2 cellular contexts compared by ENCODE assay signal in genomic region chr9:136361047-136361756, GRCh38.
TF ChIP-seq lines count a peak whose summit lies in the region.

No MANE protein-coding gene starts in this region.

TF ChIP-seq in liver, 16 proteins besides CTCF, POLR2A, EP300 and RAD21:
- no peak for TF ChIP-seq SP1 (IDR thresholded peaks at IDR 0.05)
- TF ChIP-seq FOXA2 (IDR thresholded peaks at IDR 0.05), result no peak
- no peak for TF ChIP-seq REST (IDR thresholded peaks at IDR 0.05)
- TF ChIP-seq TAF1 (conservative IDR thresholded peaks at IDR 0.05), result no peak
- no peak for TF ChIP-seq FOXA1 (IDR thresholded peaks at IDR 0.05)
- no peak for TF ChIP-seq HNF4G (IDR thresholded peaks at IDR 0.05)
- no peak for TF ChIP-seq JUND (IDR thresholded peaks at IDR 0.05)

TF ChIP-seq in HepG2, 621 proteins besides CTCF, POLR2A, EP300 and RAD21:
- TF ChIP-seq RAD51 (IDR thresholded peaks at IDR 0.05; ENCODE audit: borderline replicate concordance) (no peak), ZBTB34 (CRISPR knock-in tag; IDR thresholded peaks at IDR 0.05) (no peak), TEAD3 (CRISPR knock-in tag; optimal IDR thresholded peaks at IDR 0.05; ENCODE audit: borderline replicate concordance) (no peak), SRY (CRISPR knock-in tag; IDR thresholded peaks at IDR 0.05) (no peak), AKNA (CRISPR knock-in tag; IDR thresholded peaks at IDR 0.05; ENCODE audit: borderline replicate concordance) (no peak), ZNF331 (CRISPR knock-in tag; IDR thresholded peaks at IDR 0.05) (no peak), ZBTB33 (CRISPR knock-in tag; IDR thresholded peaks at IDR 0.05) (no peak), ZNF337 (CRISPR knock-in tag; IDR thresholded peaks at IDR 0.05; ENCODE audit: borderline replicate concordance, low read depth) (no peak), ELF3 (CRISPR knock-in tag; IDR thresholded peaks at IDR 0.05) (no peak), NR2C2 (CRISPR knock-in tag; IDR thresholded peaks at IDR 0.05; ENCODE audit: borderline replicate concordance) (no peak)
TF ChIP-seq in HepG2: peak in this region for 0.
